In the genomic region with DNA sequence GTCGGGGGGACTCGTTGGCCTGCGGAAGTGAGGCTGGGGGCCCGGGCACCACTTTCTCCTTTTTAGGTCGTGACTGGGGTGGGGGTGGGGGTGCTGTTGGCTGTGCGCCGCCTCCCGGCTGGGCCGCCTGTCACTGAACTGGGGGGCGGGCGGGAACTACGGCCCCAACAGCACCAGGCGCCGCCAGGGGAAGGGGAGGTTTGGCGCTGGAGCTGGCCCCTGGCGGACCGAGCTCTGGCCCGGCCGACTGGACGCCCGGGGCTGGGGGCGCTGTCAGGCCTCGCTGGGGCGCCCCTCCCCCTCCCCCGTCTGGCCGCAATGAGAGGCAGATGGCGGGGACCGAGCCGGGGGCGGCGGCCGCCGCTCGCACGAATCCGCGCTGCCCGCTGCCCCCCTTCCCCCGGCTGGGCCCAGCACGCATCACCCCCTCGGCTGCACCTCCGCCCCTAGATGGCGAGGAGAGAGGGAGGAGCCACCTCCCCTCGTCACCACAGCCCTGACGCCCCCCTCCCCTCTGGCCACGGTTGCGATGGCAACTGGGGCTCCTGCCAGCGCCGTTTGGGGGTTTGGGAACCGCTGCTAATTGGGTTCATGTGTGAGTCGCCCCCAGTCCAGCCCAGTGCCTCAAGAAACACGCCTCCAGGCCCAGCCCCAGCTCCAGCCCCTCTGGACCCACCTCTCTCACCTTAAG, we compare ENCODE assay signal across 8 cellular contexts. TPM values are rescaled to one million over a fixed set of nuclear protein-coding genes. Genes with fewer than 3 reads are reported as not detected.
A peak's percentile ranks its signal among the peaks of the same experiment; 100 is the strongest.
DNase-seq lines count a peak whose midpoint lies in the region; ATAC-seq, FAIRE-seq and TF ChIP-seq lines count a peak whose summit lies in the region.

No MANE protein-coding gene starts in this region.

- H3K23me2 ChIP-seq in H1 (ENCODE audit: low read depth, low read length) = peaks cover 16% of the 10 kb centered on the region

- H4K5ac ChIP-seq in H1 (ENCODE audit: insufficient read length, low read depth, low read length) = peak overlapping the region; percentile 55

- CTCF ChIA-PET in H1 (lab: Charles Lee; ENCODE audit: partially characterized antibody) = interaction anchor here (0.6 to 16.4 kb wide), 11 partner anchors 9 to 73 kb away, joined by 3 to 207 read pairs (median 5); a partner anchor contains a TSS

- TF ChIP-seq POLR2A in H1 (IDR thresholded peaks at IDR 0.05; ENCODE audit: control extremely low read depth in 1 of 2, low read depth in 2 of 2, low read length in 2 of 2) = no peak; a peak in 1 of 3 replicates
- peak in 1 of 4 donors; percentile 37 for TF ChIP-seq POLR2A in upper lobe of left lung (IDR thresholded peaks at IDR 0.05)

- TF ChIP-seq CTCF in AG10803 (conservative IDR thresholded peaks at IDR 0.05; ENCODE audit: low read length) = no peak
- TF ChIP-seq CTCF in SU-DHL-6 (IDR thresholded peaks at IDR 0.05; ENCODE audit: insufficient read depth, low read length, poor library complexity, severe bottlenecking) = no peak
- TF ChIP-seq CTCF in H1 (IDR thresholded peaks at IDR 0.05; ENCODE audit: control extremely low read depth in 1 of 3, insufficient read depth in 1 of 3, low read depth in 1 of 3, low read length in 3 of 3) = no peak
- peak in 2 of 6 experiments; percentile 12 for TF ChIP-seq CTCF in upper lobe of left lung (IDR thresholded peaks at IDR 0.05)

- 0 out of 2 replicates have a peak overlapping the region, but pooled peaks have one; percentile 40 for H2BK15ac ChIP-seq in H1 (ENCODE audit: low read length)

- TF ChIP-seq EP300 in H1 (IDR thresholded peaks at IDR 0.05; ENCODE audit: borderline replicate concordance in 1 of 2, low read depth in 2 of 2, low read length in 2 of 2) (no peak), upper lobe of left lung (IDR thresholded peaks at IDR 0.05) (no peak)

- peak overlapping the region; percentile 78 for H3K18ac ChIP-seq in H1 (ENCODE audit: extremely low read depth, low read length)

- H3F3A ChIP-seq in SU-DHL-6 (ENCODE audit: insufficient read depth) = peaks cover 4% of the 10 kb centered on the region

- WGBS in H1 (ENCODE audit: extremely low coverage in 1 of 2, insufficient coverage in 1 of 2, insufficient read length in 1 of 2, insufficient replicate concordance in 2 of 2, low coverage in 1 of 2, low lambda C conversion rate in 2 of 2, missing lambda C conversion rate in 1 of 2), 2 experiments = 5% methylated on average over 10 of the region's 52 CpGs; no CpG with 5 or more reads in 1 of the 2 experiments
- WGBS in upper lobe of left lung, 2 donors = 9% methylated on average over 15 to 24 of the region's 52 CpGs

- H3K56ac ChIP-seq in H1 (replicated peaks; ENCODE audit: insufficient read length, low read depth, low read length) = peak overlapping the region; percentile 85

- H2BK120ac ChIP-seq in H1 (replicated peaks; ENCODE audit: low read depth, low read length) = no peak overlapping the region

- POLR2A ChIA-PET in H1 (lab: Charles Lee; ENCODE audit: partially characterized antibody) = interaction anchor here (1.0 to 4.2 kb wide), 4 partner anchors 11 to 68 kb away, joined by 3 to 24 read pairs (median 4); no protein-coding TSS in a partner anchor

- no peak for FAIRE-seq in H1 (lab: Jason Lieb, UNC)

- no peak overlapping the region for H2BK20ac ChIP-seq in H1 (ENCODE audit: low read length)

- H3K4me3 ChIP-seq in AG10803 (ENCODE audit: low read length) = peak overlapping the region; percentile 88
- no peak overlapping the region for H3K4me3 ChIP-seq in SU-DHL-6 (ENCODE audit: insufficient read depth, low read length, poor library complexity, severe bottlenecking)
- peak overlapping the region; percentile 73 to 100 (median 82) for H3K4me3 ChIP-seq in H1 (ENCODE audit: extremely low read depth in 1 of 4, insufficient read depth in 2 of 4, low read depth in 3 of 4, low read length in 4 of 4)
- H3K4me3 ChIP-seq in upper lobe of left lung = peak overlapping the region in 3 of 4 donors; percentile 47 to 57 (median 51)

- peak overlapping the region; percentile 66; the same call in 1 of the 2 replicates for H2BK5ac ChIP-seq in H1 (ENCODE audit: low read depth, low read length)

- no peaks in the 10 kb centered on the region for H3K79me2 ChIP-seq in SU-DHL-6 (ENCODE audit: insufficient read depth, low read length)
- H3K79me2 ChIP-seq in H1 (ENCODE audit: control insufficient read depth in 1 of 2, insufficient read depth in 2 of 2, low read length in 2 of 2) = no peaks in the 10 kb centered on the region

- peak; percentile 95 for DNase-seq in AG10803 (ENCODE audit: low read depth)
- DNase-seq in H4 (ENCODE audit: low spot score) = peak; percentile 52
- DNase-seq in H1 (ENCODE audit: low read depth in 1 of 2, low spot score in 2 of 2) = peak in 1 of 2 experiments; percentile 83
- DNase-seq in midbrain (lab: John Stamatoyannopoulos, UW) = peak; percentile 16
- DNase-seq in upper lobe of left lung = peak in 1 of 2 donors; percentile 90
- DNase-seq in NCI-H345 treated with DMSO at 0.1 percent for 48 hours (lab: John Stamatoyannopoulos, UW; ENCODE audit: unreplicated experiment) = no peak

- ATAC-seq in upper lobe of left lung (ENCODE audit: low FRiP score in 2 of 2) (peak in 1 of 2 donors; percentile 41), GM21576 (IDR thresholded peaks at IDR 0.05; ENCODE audit: unreplicated experiment) (no peak)

- H3K36me3 ChIP-seq in SU-DHL-6 (ENCODE audit: low read length) (no peaks in the 10 kb centered on the region), H1 (ENCODE audit: control insufficient read depth in 2 of 4, insufficient read depth in 4 of 4, low read length in 3 of 4) (peaks cover 3 to 8% (median 6%) of the 10 kb centered on the region in 4 experiments; a peak in 5 of 8 replicates), upper lobe of left lung (no peaks in the 10 kb centered on the region)

- no peak overlapping the region; the same call in 1 of the 2 replicates for H4K8ac ChIP-seq in H1 (ENCODE audit: extremely low read depth, insufficient read depth, low read length)

- TF ChIP-seq RAD21 in H1 (IDR thresholded peaks at IDR 0.05 in 1 of 2, conservative IDR thresholded peaks at IDR 0.05 in 1 of 2; ENCODE audit: low read depth in 2 of 2, low read length in 2 of 2) = peak in 1 of 2 experiments; percentile 16; a peak in 1 of 4 replicates

- no peaks in the 10 kb centered on the region for H3K9me3 ChIP-seq in SU-DHL-6 (ENCODE audit: insufficient read depth, low read length)
- H3K9me3 ChIP-seq in H1 (ENCODE audit: insufficient read depth in 2 of 2, low read depth in 1 of 2, low read length in 1 of 2) = no peaks in the 10 kb centered on the region
- H3K9me3 ChIP-seq in upper lobe of left lung = no peaks in the 10 kb centered on the region

- H2AFZ ChIP-seq in SU-DHL-6 (ENCODE audit: low read depth, low read length, severe bottlenecking) (no peak overlapping the region), H1 (ENCODE audit: low read length) (no peak overlapping the region)

- no peak overlapping the region for H3K23ac ChIP-seq in H1 (ENCODE audit: insufficient read length)

- no peak overlapping the region for H2BK12ac ChIP-seq in H1 (ENCODE audit: low read depth, low read length)

- H3K9ac ChIP-seq in SU-DHL-6 (ENCODE audit: low read length) (peak overlapping the region; percentile 46; the same call in 1 of the 2 replicates), H1 (replicated peaks in 1 of 4; ENCODE audit: extremely low read depth in 1 of 4, low read depth in 3 of 4, low read length in 3 of 4) (peak overlapping the region in 3 of 4 experiments; percentile 29 to 54 (median 45); a peak in 5 of 7 replicates)

- H3K4me2 ChIP-seq in SU-DHL-6 (ENCODE audit: low read depth, low read length, poor library complexity, severe bottlenecking) = peak overlapping the region; percentile 79
- H3K4me2 ChIP-seq in H1 (ENCODE audit: insufficient read depth in 1 of 2, low read depth in 2 of 2, low read length in 2 of 2) = peak overlapping the region; percentile 76 to 82

- no peaks in the 10 kb centered on the region for H3K9me2 ChIP-seq in SU-DHL-6 (replicated peaks; ENCODE audit: insufficient read depth, low read length)

- H3K14ac ChIP-seq in H1 (ENCODE audit: insufficient read length) = no peak overlapping the region

- no peaks in the 10 kb centered on the region; the same call in 1 of the 2 replicates for H3K79me1 ChIP-seq in H1 (ENCODE audit: low read depth, low read length)

- peaks cover 0 to 10% (median 7%) of the 10 kb centered on the region in 4 experiments; a peak in 6 of 7 replicates for H3K4me1 ChIP-seq in H1 (replicated peaks in 1 of 4; ENCODE audit: control insufficient read depth in 3 of 4, insufficient read depth in 4 of 4, low read length in 3 of 4)
- H3K4me1 ChIP-seq in upper lobe of left lung = peaks cover 23 to 41% (median 33%) of the 10 kb centered on the region in 4 donors

- no peaks in the 10 kb centered on the region for H4K20me1 ChIP-seq in SU-DHL-6 (ENCODE audit: low read depth, low read length)
- peaks cover 0 to 3% of the 10 kb centered on the region in 2 experiments for H4K20me1 ChIP-seq in H1 (replicated peaks in 1 of 2; ENCODE audit: control insufficient read depth in 1 of 2, insufficient read depth in 2 of 2, low read length in 2 of 2)

- no peak overlapping the region for H3K27ac ChIP-seq in SU-DHL-6 (ENCODE audit: low read depth, low read length)
- H3K27ac ChIP-seq in H1 (ENCODE audit: low read depth, low read length) = peak overlapping the region; percentile 53
- H3K27ac ChIP-seq in upper lobe of left lung = peak overlapping the region; percentile 80 to 88 (median 85)

- no peak overlapping the region for H2AK5ac ChIP-seq in H1 (ENCODE audit: low read depth, low read length)

- H4K91ac ChIP-seq in H1 (replicated peaks; ENCODE audit: insufficient read length, low read length) = no peak overlapping the region

- no peaks in the 10 kb centered on the region for H3K27me3 ChIP-seq in SU-DHL-6 (ENCODE audit: low read length)
- H3K27me3 ChIP-seq in H1 (replicated peaks in 1 of 4; ENCODE audit: control insufficient read depth in 3 of 4, extremely low read depth in 1 of 4, insufficient read depth in 3 of 4, low read length in 3 of 4) = no peaks in the 10 kb centered on the region; a peak in 1 of 7 replicates
- no peaks in the 10 kb centered on the region for H3K27me3 ChIP-seq in upper lobe of left lung

- H3K4ac ChIP-seq in H1 (replicated peaks; ENCODE audit: insufficient read length, low read depth, low read length) = peak overlapping the region; percentile 12

RNA-seq across cellular contexts. Expression of a gene that starts 0.7 kb away (rescaled TPM):
- 7.1 and 9.5 TPM in 2 replicates for total RNA-seq in H4 (2014; rRNA removed; shearing (Covaris generic))
- total RNA-seq in H1 (2021; fragmentation: NEBNext Ultra II Directional; extraction: Animal tissue kit (Norgen Biotek cat#: 25700)) = 47.3 and 51.2 TPM in 2 replicates
- 50.3 and 78.9 TPM in 2 replicates for polyA plus RNA-seq in H1 (2011; rRNA removed)
- polyA plus RNA-seq in H1 (2011; cell fraction: cytosol; rRNA removed) = 58.4 TPM
- 578 TPM for polyA plus RNA-seq in H1 (2011; cell fraction: nucleus; rRNA removed)
- 35.4 to 72.8 TPM (median 70.8 TPM) in 4 replicates for polyA plus RNA-seq in H1 (2012, experiment 1 of 2)
- 49.3 TPM for polyA plus RNA-seq in H1 (2012, experiment 2 of 2)
- polyA plus RNA-seq in H1 (2013, experiment 1 of 2) = 29.4 TPM
- polyA plus RNA-seq in H1 (2013, experiment 2 of 2) = 24.1 TPM
- polyA minus RNA-seq in H1 (2011; rRNA and poly(A)+ RNA removed) = 19.4 and 23.0 TPM in 2 replicates
- 22.5 TPM for polyA minus RNA-seq in H1 (2011; cell fraction: cytosol; rRNA and poly(A)+ RNA removed)
- polyA minus RNA-seq in H1 (2011; cell fraction: nucleus; rRNA and poly(A)+ RNA removed) = 54.7 TPM
- total RNA-seq in upper lobe of left lung = 10 to 100 TPM in 5 of 6 donors, 1 to 10 TPM in 1; 8.5 to 98.5 (median 42.1) TPM

RNA-seq across cellular contexts. Expression of a gene that starts 28.9 kb away (rescaled TPM):
- not detected in 2 replicates for total RNA-seq in H4 (2014; rRNA removed; shearing (Covaris generic))
- 0.39 and 0.55 TPM in 2 replicates for total RNA-seq in H1 (2021; fragmentation: NEBNext Ultra II Directional; extraction: Animal tissue kit (Norgen Biotek cat#: 25700))
- 0.20 and 0.24 TPM in 2 replicates for polyA plus RNA-seq in H1 (2011; rRNA removed)
- polyA plus RNA-seq in H1 (2011; cell fraction: cytosol; rRNA removed) = 0.36 TPM
- polyA plus RNA-seq in H1 (2011; cell fraction: nucleus; rRNA removed) = 0.73 TPM
- polyA plus RNA-seq in H1 (2012, experiment 1 of 2) = 0.20 to 0.72 TPM (median 0.32 TPM) in 3 of 4 replicates, not detected in the other
- not detected for polyA plus RNA-seq in H1 (2012, experiment 2 of 2)
- 0.30 TPM for polyA plus RNA-seq in H1 (2013, experiment 1 of 2)
- 0.26 TPM for polyA plus RNA-seq in H1 (2013, experiment 2 of 2)
- 0.17 and 0.76 TPM in 2 replicates for polyA minus RNA-seq in H1 (2011; rRNA and poly(A)+ RNA removed)
- not detected for polyA minus RNA-seq in H1 (2011; cell fraction: cytosol; rRNA and poly(A)+ RNA removed)
- 0.90 TPM for polyA minus RNA-seq in H1 (2011; cell fraction: nucleus; rRNA and poly(A)+ RNA removed)
- 10 to 100 TPM; 16.1 to 92.2 (median 29.1) TPM for total RNA-seq in upper lobe of left lung

RNA-seq across cellular contexts. Expression of a gene that starts 30.1 kb away (rescaled TPM):
- 0.14 and 0.21 TPM in 2 replicates for total RNA-seq in H4 (2014; rRNA removed; shearing (Covaris generic))
- 18.3 and 19.6 TPM in 2 replicates for total RNA-seq in H1 (2021; fragmentation: NEBNext Ultra II Directional; extraction: Animal tissue kit (Norgen Biotek cat#: 25700))
- polyA plus RNA-seq in H1 (2011; rRNA removed) = 15.2 and 18.4 TPM in 2 replicates
- polyA plus RNA-seq in H1 (2011; cell fraction: cytosol; rRNA removed) = 10.5 TPM
- 27.2 TPM for polyA plus RNA-seq in H1 (2011; cell fraction: nucleus; rRNA removed)
- 11.9 to 18.8 TPM (median 15.4 TPM) in 4 replicates for polyA plus RNA-seq in H1 (2012, experiment 1 of 2)
- 15.0 TPM for polyA plus RNA-seq in H1 (2012, experiment 2 of 2)
- polyA plus RNA-seq in H1 (2013, experiment 1 of 2) = 9.0 TPM
- polyA plus RNA-seq in H1 (2013, experiment 2 of 2) = 8.4 TPM
- polyA minus RNA-seq in H1 (2011; rRNA and poly(A)+ RNA removed) = 24.2 and 26.3 TPM in 2 replicates
- polyA minus RNA-seq in H1 (2011; cell fraction: cytosol; rRNA and poly(A)+ RNA removed) = 16.6 TPM
- polyA minus RNA-seq in H1 (2011; cell fraction: nucleus; rRNA and poly(A)+ RNA removed) = 18.8 TPM
- total RNA-seq in upper lobe of left lung = 10 to 100 TPM in 5 of 6 donors, 1 to 10 TPM in 1; 5.5 to 18.7 (median 14.4) TPM

RNA-seq across cellular contexts. Expression of a gene that starts 33.8 kb away (rescaled TPM):
- total RNA-seq in H4 (2014; rRNA removed; shearing (Covaris generic)) = not detected in 2 replicates
- 0.35 and 0.69 TPM in 2 replicates for total RNA-seq in H1 (2021; fragmentation: NEBNext Ultra II Directional; extraction: Animal tissue kit (Norgen Biotek cat#: 25700))
- polyA plus RNA-seq in H1 (2011; rRNA removed) = 0.27 and 0.57 TPM in 2 replicates
- 0.45 TPM for polyA plus RNA-seq in H1 (2011; cell fraction: cytosol; rRNA removed)
- polyA plus RNA-seq in H1 (2011; cell fraction: nucleus; rRNA removed) = 7.5 TPM
- 0.40 to 0.81 TPM (median 0.56 TPM) in 4 replicates for polyA plus RNA-seq in H1 (2012, experiment 1 of 2)
- 0.14 TPM for polyA plus RNA-seq in H1 (2012, experiment 2 of 2)
- 0.51 TPM for polyA plus RNA-seq in H1 (2013, experiment 1 of 2)
- 0.37 TPM for polyA plus RNA-seq in H1 (2013, experiment 2 of 2)
- polyA minus RNA-seq in H1 (2011; rRNA and poly(A)+ RNA removed) = 1.4 and 2.2 TPM in 2 replicates
- 2.1 TPM for polyA minus RNA-seq in H1 (2011; cell fraction: cytosol; rRNA and poly(A)+ RNA removed)
- polyA minus RNA-seq in H1 (2011; cell fraction: nucleus; rRNA and poly(A)+ RNA removed) = 4.8 TPM
- 100 to 1,000 TPM in 2 of 6 donors, 10 to 100 TPM in 4; 22.4 to 159 (median 43.7) TPM for total RNA-seq in upper lobe of left lung

RNA-seq across cellular contexts. Expression of a gene that starts 57.4 kb away (rescaled TPM):
- 0.39 and 0.41 TPM in 2 replicates for total RNA-seq in H4 (2014; rRNA removed; shearing (Covaris generic))
- 4.1 and 6.8 TPM in 2 replicates for total RNA-seq in H1 (2021; fragmentation: NEBNext Ultra II Directional; extraction: Animal tissue kit (Norgen Biotek cat#: 25700))
- 6.7 and 9.7 TPM in 2 replicates for polyA plus RNA-seq in H1 (2011; rRNA removed)
- polyA plus RNA-seq in H1 (2011; cell fraction: cytosol; rRNA removed) = 9.0 TPM
- 70.2 TPM for polyA plus RNA-seq in H1 (2011; cell fraction: nucleus; rRNA removed)
- polyA plus RNA-seq in H1 (2012, experiment 1 of 2) = 7.9 to 10.8 TPM (median 9.6 TPM) in 4 replicates
- polyA plus RNA-seq in H1 (2012, experiment 2 of 2) = 2.2 TPM
- 4.9 TPM for polyA plus RNA-seq in H1 (2013, experiment 1 of 2)
- 4.3 TPM for polyA plus RNA-seq in H1 (2013, experiment 2 of 2)
- polyA minus RNA-seq in H1 (2011; rRNA and poly(A)+ RNA removed) = 2.8 and 8.7 TPM in 2 replicates
- 1.4 TPM for polyA minus RNA-seq in H1 (2011; cell fraction: cytosol; rRNA and poly(A)+ RNA removed)
- polyA minus RNA-seq in H1 (2011; cell fraction: nucleus; rRNA and poly(A)+ RNA removed) = 12.2 TPM
- total RNA-seq in upper lobe of left lung = 10 to 100 TPM; 11.1 to 71.2 (median 17.7) TPM

Comparison
In these comparisons a context has a peak if more than half of its experiments do, and no peak if none do; other contexts are left out.
1. RNA of a gene that starts 28.9 kb away (total RNA-seq): 16.1 to 92.2 TPM in upper lobe of left lung; 0.39 to 0.55 TPM in H1 and not detected in H4; every median in the first group is over 10 times any median in the second.